Comparison of ENCODE assay signal across 1 cellular context in genomic region chr17:65137076-65137935, GRCh38.
TF ChIP-seq lines count a peak whose summit lies in the region.

Gene RGS9 (plus strand): TSS chr17:65137370. CDS start chr17:65137541, 171 bp downstream.

TF ChIP-seq in HepG2, 621 proteins besides CTCF, POLR2A, EP300 and RAD21 (continued from another document and continues in another):
- no peak for TF ChIP-seq TRAFD1 (CRISPR knock-in tag; IDR thresholded peaks at IDR 0.05; ENCODE audit: borderline replicate concordance)
- TF ChIP-seq JUND (CRISPR knock-in tag; IDR thresholded peaks at IDR 0.05): no peak
- no peak for TF ChIP-seq SIN3B (IDR thresholded peaks at IDR 0.05; ENCODE audit: low read length)
- no peak for TF ChIP-seq SMARCC2 (IDR thresholded peaks at IDR 0.05)
- no peak for TF ChIP-seq STAT6 (CRISPR knock-in tag; IDR thresholded peaks at IDR 0.05; ENCODE audit: borderline replicate concordance)
- TF ChIP-seq ZKSCAN8 (CRISPR knock-in tag; IDR thresholded peaks at IDR 0.05; ENCODE audit: borderline replicate concordance): no peak
- TF ChIP-seq MXD4 (CRISPR knock-in tag; IDR thresholded peaks at IDR 0.05): 0 out of 2 replicates have a peak, but pooled peaks have one; percentile 19
- TF ChIP-seq KLF16 (CRISPR knock-in tag; IDR thresholded peaks at IDR 0.05): peak in 1 of 2 experiments; percentile 62; a peak in 2 of 4 replicates
- no peak for TF ChIP-seq GRHL1 (CRISPR knock-in tag; conservative IDR thresholded peaks at IDR 0.05)
- no peak; the same call in 1 of the 2 replicates for TF ChIP-seq ZNF225 (CRISPR knock-in tag; IDR thresholded peaks at IDR 0.05)
- no peak for TF ChIP-seq ZNF276 (CRISPR knock-in tag; IDR thresholded peaks at IDR 0.05; ENCODE audit: low read depth)
- no peak for TF ChIP-seq PBX3 (CRISPR knock-in tag; IDR thresholded peaks at IDR 0.05; ENCODE audit: borderline replicate concordance)
- no peak for TF ChIP-seq ZNF737 (CRISPR knock-in tag; IDR thresholded peaks at IDR 0.05; ENCODE audit: borderline replicate concordance)
- no peak for TF ChIP-seq BRF2 (CRISPR knock-in tag; IDR thresholded peaks at IDR 0.05)
- TF ChIP-seq MAX (IDR thresholded peaks at IDR 0.05): no peak; the same call in 1 of the 2 replicates
- TF ChIP-seq SIX1 (CRISPR knock-in tag; IDR thresholded peaks at IDR 0.05; ENCODE audit: borderline replicate concordance): no peak
- no peak for TF ChIP-seq ZNF577 (CRISPR knock-in tag; IDR thresholded peaks at IDR 0.05; ENCODE audit: borderline replicate concordance, low read depth)
- no peak for TF ChIP-seq GTF3A (CRISPR knock-in tag; conservative IDR thresholded peaks at IDR 0.05)
- peak; percentile 68 to 83 for TF ChIP-seq HMGXB4 (CRISPR knock-in tag; IDR thresholded peaks at IDR 0.05; ENCODE audit: borderline replicate concordance in 1 of 2, low read depth in 1 of 2)
- no peak for TF ChIP-seq AHDC1 (CRISPR knock-in tag; IDR thresholded peaks at IDR 0.05; ENCODE audit: borderline replicate concordance)
- no peak for TF ChIP-seq ELF4 (CRISPR knock-in tag; IDR thresholded peaks at IDR 0.05; ENCODE audit: borderline replicate concordance)
- no peak for TF ChIP-seq ZNF232 (CRISPR knock-in tag; IDR thresholded peaks at IDR 0.05; ENCODE audit: borderline replicate concordance)
- TF ChIP-seq ZNF33A (CRISPR knock-in tag; IDR thresholded peaks at IDR 0.05; ENCODE audit: borderline replicate concordance): no peak
- TF ChIP-seq ERF (CRISPR knock-in tag; IDR thresholded peaks at IDR 0.05): peak; percentile 62; the same call in 1 of the 2 replicates
- no peak for TF ChIP-seq NR2F6 (IDR thresholded peaks at IDR 0.05)
- peak; percentile 50; the same call in 1 of the 2 replicates for TF ChIP-seq NR2F6 (CRISPR knock-in tag; IDR thresholded peaks at IDR 0.05)
- no peak for TF ChIP-seq SNAPC2 (CRISPR knock-in tag; IDR thresholded peaks at IDR 0.05)
- no peak for TF ChIP-seq ZNF644 (CRISPR knock-in tag; IDR thresholded peaks at IDR 0.05; ENCODE audit: low read depth)
- peak; percentile 64 for TF ChIP-seq STAG1 (CRISPR knock-in tag; IDR thresholded peaks at IDR 0.05)
- TF ChIP-seq RNF2 (conservative IDR thresholded peaks at IDR 0.05; ENCODE audit: low read depth): no peak
- TF ChIP-seq POLR2AphosphoS2 (IDR thresholded peaks at IDR 0.05; ENCODE audit: low read depth, low read length): no peak
- TF ChIP-seq ZNF501 (CRISPR knock-in tag; IDR thresholded peaks at IDR 0.05): peak; percentile 85
- no peak for TF ChIP-seq ZBTB39 (CRISPR knock-in tag; IDR thresholded peaks at IDR 0.05)
- no peak for TF ChIP-seq JUN (CRISPR knock-in tag; IDR thresholded peaks at IDR 0.05)
- TF ChIP-seq ATF7-NPFF (CRISPR knock-in tag; IDR thresholded peaks at IDR 0.05; ENCODE audit: low read depth): no peak
- TF ChIP-seq ZNF230 (CRISPR knock-in tag; IDR thresholded peaks at IDR 0.05): no peak
